ENCODE assay signal across 21 cellular contexts in the genomic region with DNA sequence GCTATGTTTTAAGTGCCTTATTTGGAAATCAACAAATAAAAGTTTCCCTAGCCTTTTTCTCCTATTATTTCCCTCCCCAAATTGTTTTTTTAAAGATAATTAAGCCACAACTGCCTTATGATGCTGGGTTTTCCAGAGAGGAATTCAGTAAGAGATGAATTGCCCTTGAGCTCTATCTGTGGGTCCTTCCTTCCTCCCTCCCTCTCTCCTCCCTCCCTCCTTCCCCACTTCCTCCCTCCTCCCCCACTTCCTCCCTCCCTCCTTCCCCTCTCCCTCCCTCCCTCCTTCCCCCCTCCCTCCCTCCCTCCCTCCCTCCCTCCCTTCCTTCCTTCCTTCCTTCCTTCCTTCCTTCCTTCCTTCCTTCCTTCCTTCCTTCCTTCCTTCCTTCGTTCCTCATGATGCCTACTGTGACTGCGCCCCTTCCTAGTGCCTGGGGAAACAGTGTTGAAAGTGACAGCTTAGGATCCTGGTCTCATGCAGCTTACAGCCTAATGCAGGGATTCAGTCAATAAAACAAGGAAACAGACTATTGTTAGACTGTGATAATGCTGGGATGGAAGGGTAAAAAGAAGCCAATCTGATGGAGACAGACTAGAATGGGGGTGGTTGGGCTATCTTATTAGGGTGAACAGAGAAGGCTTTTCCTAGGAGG.
"Had no signal": no experiment of that assay in that cellular context is flagged by ENCODE, and none has a peak within 500 bp of the region (broad histone marks: within the 10 kb centered on the region; RNA-seq: fewer than 3 reads in every experiment).

No MANE protein-coding gene starts in this region.

- H3K4me3 ChIP-seq: esophagus muscularis mucosa, gastrocnemius medialis, left lung, lung, stomach, suprapubic skin, tibial nerve had no signal

- H3K9me3 ChIP-seq: esophagus muscularis mucosa, gastrocnemius medialis, stomach, suprapubic skin had no signal

- H3K27me3 ChIP-seq: brain microvascular endothelial cell, esophagus muscularis mucosa, gastrocnemius medialis, left lung, stomach, suprapubic skin, tibial nerve had no signal

- H3K4me1 ChIP-seq: esophagus muscularis mucosa, gastrocnemius medialis, left lung, parathyroid adenoma, stomach, suprapubic skin, tibial nerve had no signal

- DNase-seq: activated CD4-positive, alpha-beta T cell treated with anti-CD3 and anti-CD28 coated beads, Interleukin-2, amount 10 ng/mL, durations not matched to agents 7 days and 5 days; activated CD8-positive, alpha-beta T cell treated with anti-CD3 and anti-CD28 coated beads for 36 hours; activated gamma-delta T cell; activated naive CD4-positive, alpha-beta T cell treated with anti-CD3 and anti-CD28 coated beads, Interleukin-2, amount 50 U/mL, for 16 hours; activated naive CD8-positive, alpha-beta T cell treated with anti-CD3 and anti-CD28 coated beads, Interleukin-2, amount 50 U/mL, for 24 hours; brain microvascular endothelial cell; gastrocnemius medialis; left lung; natural killer cell; right cardiac atrium; small intestine; stimulated activated CD4-positive, alpha-beta T cell treated with anti-CD3 and anti-CD28 coated beads, Interleukin-15, amount 100 ng/mL, for 24 hours; stomach had no signal

- H3K9ac ChIP-seq: parathyroid adenoma had no signal

- ATAC-seq: activated CD4-positive, CD25-positive, alpha-beta regulatory T cell treated with anti-CD3 and anti-CD28 coated beads, Interleukin-2, amount 50 U/mL, for 24 hours; activated CD8-positive, alpha-beta T cell treated with anti-CD3 and anti-CD28 coated beads for 36 hours; activated naive CD8-positive, alpha-beta T cell treated with anti-CD3 and anti-CD28 coated beads, Interleukin-2, amount 50 U/mL, for 24 hours; gastrocnemius medialis; left lung; natural killer cell; right cardiac atrium; stimulated activated memory B cell treated with anti-CD40 and anti-IgM and Interleukin-4, amounts not matched to agents 10 μg/mL and 1 μg/mL and 100 μg/mL, for 72 hours had no signal

- H2AFZ ChIP-seq: parathyroid adenoma had no signal

- H3K79me2 ChIP-seq: parathyroid adenoma had no signal

- H3K36me3 ChIP-seq: brain microvascular endothelial cell, esophagus muscularis mucosa, gastrocnemius medialis, left lung, stomach, suprapubic skin, tibial nerve had no signal

- H3K27ac ChIP-seq: brain microvascular endothelial cell, esophagus muscularis mucosa, gastrocnemius medialis, left lung, parathyroid adenoma, stomach, suprapubic skin, tibial nerve, VCaP had no signal
